In the genomic region with DNA sequence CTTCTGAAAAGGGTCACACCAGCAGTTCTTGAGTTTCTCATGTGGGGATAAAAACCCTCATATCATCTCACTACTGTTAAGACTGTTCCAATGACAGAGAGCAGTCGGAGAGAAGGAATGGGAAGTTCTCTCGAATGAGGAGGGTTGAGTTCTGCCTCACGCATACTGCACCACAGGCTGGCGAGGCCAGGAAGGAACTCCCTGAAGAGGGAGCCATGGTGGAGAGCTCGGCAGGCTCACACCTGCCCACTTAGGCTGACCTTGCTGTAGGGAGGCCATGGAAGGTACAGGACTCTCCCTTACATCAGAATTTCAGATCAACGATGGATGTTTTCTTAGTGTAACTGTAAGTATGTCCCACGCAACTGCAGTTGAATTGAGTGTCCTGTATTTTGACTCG, we compare ENCODE assay signal across 23 cellular contexts.
"Had no signal": no experiment of that assay in that cellular context is flagged by ENCODE, and none has a peak within 500 bp of the region (broad histone marks: within the 10 kb centered on the region; RNA-seq: fewer than 3 reads in every experiment).

No MANE protein-coding gene starts in this region.

- H3K4me3 Mint-ChIP-seq: activated B cell treated with CpG ODN at 0.5 μM for 24 hours; activated CD4-positive, alpha-beta T cell treated with anti-CD3 and anti-CD28 coated beads for 36 hours; activated naive CD8-positive, alpha-beta T cell treated with anti-CD3 and anti-CD28 coated beads for 36 hours; central memory CD8-positive, alpha-beta T cell; naive thymus-derived CD4-positive, alpha-beta T cell; stimulated activated memory B cell treated with anti-CD40 and anti-IgM and Interleukin-4, amounts not matched to agents 10 μg/mL and 1 μg/mL and 100 μg/mL, for 72 hours; T-helper 1 cell treated with Interleukin-12 subunit alpha and Interleukin-12 subunit beta and Interleukin-4 antibody, amounts not matched to agents 30 μg/mL and 1 μg/mL, for 36 hours had no signal

- H3K9me3 Mint-ChIP-seq: activated B cell treated with CpG ODN at 0.5 μM for 24 hours; activated naive CD8-positive, alpha-beta T cell treated with anti-CD3 and anti-CD28 coated beads for 36 hours; central memory CD8-positive, alpha-beta T cell; stimulated activated memory B cell treated with anti-CD40 and anti-IgM and Interleukin-4, amounts not matched to agents 10 μg/mL and 1 μg/mL and 100 μg/mL, for 72 hours; T-helper 1 cell treated with Interleukin-12 subunit alpha and Interleukin-12 subunit beta and Interleukin-4 antibody, amounts not matched to agents 30 μg/mL and 1 μg/mL, for 36 hours had no signal

- H3K27ac Mint-ChIP-seq: activated B cell treated with CpG ODN at 0.5 μM for 24 hours; activated CD4-positive, alpha-beta T cell treated with anti-CD3 and anti-CD28 coated beads for 36 hours; activated naive CD8-positive, alpha-beta T cell treated with anti-CD3 and anti-CD28 coated beads for 36 hours; stimulated activated memory B cell treated with anti-CD40 and anti-IgM and Interleukin-4, amounts not matched to agents 10 μg/mL and 1 μg/mL and 100 μg/mL, for 72 hours; T-helper 1 cell treated with Interleukin-12 subunit alpha and Interleukin-12 subunit beta and Interleukin-4 antibody, amounts not matched to agents 30 μg/mL and 1 μg/mL, for 36 hours had no signal

- H3K4me3 ChIP-seq: breast epithelium, gastrocnemius medialis, lower lobe of right lung, ovary, smooth muscle cell, transverse colon, uterus had no signal

- H3K4me2 ChIP-seq: smooth muscle cell had no signal

- H3K27me3 ChIP-seq: breast epithelium, gastrocnemius medialis, ovary, transverse colon, uterus had no signal

- H3K4me1 Mint-ChIP-seq: activated B cell treated with CpG ODN at 0.5 μM for 24 hours; activated CD4-positive, alpha-beta T cell treated with anti-CD3 and anti-CD28 coated beads for 36 hours; central memory CD8-positive, alpha-beta T cell had no signal

- H3K27me3 Mint-ChIP-seq: activated B cell treated with CpG ODN at 0.5 μM for 24 hours; activated CD4-positive, alpha-beta T cell treated with anti-CD3 and anti-CD28 coated beads for 36 hours; activated naive CD8-positive, alpha-beta T cell treated with anti-CD3 and anti-CD28 coated beads for 36 hours; central memory CD8-positive, alpha-beta T cell; naive thymus-derived CD4-positive, alpha-beta T cell; stimulated activated memory B cell treated with anti-CD40 and anti-IgM and Interleukin-4, amounts not matched to agents 10 μg/mL and 1 μg/mL and 100 μg/mL, for 72 hours had no signal

- H3K9me3 ChIP-seq: breast epithelium, gastrocnemius medialis, lower lobe of right lung, ovary, transverse colon, uterus had no signal

- DNase-seq: activated B cell treated with CpG ODN at 0.5 μM for 24 hours; activated CD4-positive, alpha-beta T cell treated with anti-CD3 and anti-CD28 coated beads for 36 hours; activated CD4-positive, alpha-beta T cell treated with anti-CD3 and anti-CD28 coated beads, Interleukin-2, amount 50 U/mL, for 48 hours; activated naive CD4-positive, alpha-beta T cell treated with Interleukin-2 at 50 U/mL for 16 hours; activated naive CD8-positive, alpha-beta T cell treated with anti-CD3 and anti-CD28 coated beads for 36 hours; activated T-cell treated with anti-CD3 and anti-CD28 coated beads, Interleukin-2, amount 50 U/mL, for 48 hours; effector memory CD4-positive, alpha-beta T cell; gastrocnemius medialis; hippocampal formation; left colon; lower lobe of right lung; naive thymus-derived CD4-positive, alpha-beta T cell; ovary; stimulated activated CD4-positive, alpha-beta T cell treated with anti-CD3 and anti-CD28 coated beads, Interleukin-15, amount 100 ng/mL, for 24 hours; T1000; transverse colon; uterus had no signal

- H3K4me1 ChIP-seq: breast epithelium, gastrocnemius medialis, lower lobe of right lung, transverse colon, uterus had no signal

- H3K27ac ChIP-seq: breast epithelium, gastrocnemius medialis, lower lobe of right lung, ovary, transverse colon, uterus had no signal

- H3K36me3 ChIP-seq: ovary, uterus had no signal

- ATAC-seq: activated CD4-positive, alpha-beta T cell treated with anti-CD3 and anti-CD28 coated beads for 36 hours; gastrocnemius medialis; left colon; lower lobe of right lung; naive thymus-derived CD4-positive, alpha-beta T cell; sciatic nerve; stimulated activated memory B cell treated with anti-CD40 and anti-IgM and Interleukin-4, amounts not matched to agents 10 μg/mL and 1 μg/mL and 100 μg/mL, for 72 hours had no signal
